ENCODE assay signal across 28 cellular contexts in the genomic region with DNA sequence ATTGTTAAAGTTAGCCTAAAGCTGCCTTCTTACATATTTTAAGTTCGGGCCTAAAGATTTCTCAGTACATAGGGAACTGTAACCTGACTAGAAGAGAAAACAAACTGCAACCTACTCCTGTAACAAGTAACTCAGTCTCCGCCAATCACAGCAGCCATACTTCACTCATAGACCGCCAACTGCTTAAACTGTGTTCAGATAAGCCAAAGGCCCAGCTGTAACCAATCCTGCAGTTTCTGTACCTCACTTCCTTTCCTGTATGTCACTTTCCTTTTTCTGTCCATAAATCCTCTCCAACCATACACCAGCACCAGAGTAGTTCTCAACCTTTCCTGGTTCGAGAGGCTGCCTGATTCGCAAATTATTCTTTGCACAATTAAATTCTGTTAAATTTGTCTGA. TPM values are rescaled to one million over a fixed set of nuclear protein-coding genes. Genes with fewer than 3 reads are reported as not detected.
DNase-seq lines count a peak whose midpoint lies in the region; ATAC-seq, FAIRE-seq and TF ChIP-seq lines count a peak whose summit lies in the region.
"Had no signal": no experiment of that assay in that cellular context is flagged by ENCODE, and none has a peak within 500 bp of the region (broad histone marks: within the 10 kb centered on the region; RNA-seq: fewer than 3 reads in every experiment).

No MANE protein-coding gene starts in this region.

- peak overlapping the region; percentile 46 for H3K27ac Mint-ChIP-seq in activated naive CD8-positive, alpha-beta T cell
- no peak overlapping the region for H3K27ac Mint-ChIP-seq in activated naive CD8-positive, alpha-beta T cell treated with anti-CD3 and anti-CD28 coated beads, Interleukin-2, amount 50 U/mL, for 24 hours

- H4K20me1 ChIP-seq in GM12878 (ENCODE audit: control insufficient read depth, insufficient read depth): no peaks in the 10 kb centered on the region

- H3K27me3 ChIP-seq in GM12878 (replicated peaks in 1 of 2; ENCODE audit: control insufficient read depth in 2 of 2, insufficient read depth in 2 of 2, low read length in 1 of 2) (no peaks in the 10 kb centered on the region), neutrophil (no peaks in the 10 kb centered on the region)
- H3K27me3 ChIP-seq: body of pancreas, thyroid gland had no signal

- H3K27ac ChIP-seq in GM12878 (ENCODE audit: control insufficient read depth, insufficient read depth): no peak overlapping the region
- H3K27ac ChIP-seq in neutrophil: peak overlapping the region; percentile 79
- H3K27ac ChIP-seq: body of pancreas, lower lobe of right lung, thyroid gland, VCaP had no signal

- TF ChIP-seq RAD21 in GM12878 (IDR thresholded peaks at IDR 0.05; ENCODE audit: insufficient read depth, low read depth, low read length): no peak

- peaks cover 8% of the 10 kb centered on the region for H3K36me3 Mint-ChIP-seq in activated naive CD8-positive, alpha-beta T cell
- H3K36me3 Mint-ChIP-seq in activated naive CD8-positive, alpha-beta T cell treated with anti-CD3 and anti-CD28 coated beads, Interleukin-2, amount 50 U/mL, for 24 hours (ENCODE audit: low read depth): peaks cover 10% of the 10 kb centered on the region

- SMC1A ChIA-PET in GM12878 (lab: Charles Lee; ENCODE audit: uncharacterized antibody, unreplicated experiment): no interaction called here

- TF ChIP-seq CTCF in GM12878 (IDR thresholded peaks at IDR 0.05 in 2 of 3, conservative IDR thresholded peaks at IDR 0.05 in 1 of 3; ENCODE audit: control insufficient read depth in 2 of 3, extremely low read depth in 1 of 3, insufficient read depth in 1 of 3, low read depth in 3 of 3, low read length in 3 of 3) (no peak), neutrophil (IDR thresholded peaks at IDR 0.05) (no peak)

- POLR2A ChIA-PET in GM12878 (lab: Charles Lee): no interaction called here

- peak; percentile 49 for FAIRE-seq in GM12878 (lab: Jason Lieb, UNC)
- FAIRE-seq: GM12891, HTR-8/SVneo, kidney had no signal

- no peak for TF ChIP-seq EP300 in GM12878 (IDR thresholded peaks at IDR 0.05; ENCODE audit: borderline replicate concordance in 1 of 2, control insufficient read depth in 1 of 2, low read depth in 2 of 2, low read length in 2 of 2)

- no peak for DNase-seq in activated naive CD8-positive, alpha-beta T cell treated with anti-CD3 and anti-CD28 coated beads, Interleukin-2, amount 50 U/mL, for 24 hours
- DNase-seq in Jurkat, Clone E6-1 (ENCODE audit: low read depth, low spot score): peak; percentile 30
- DNase-seq in GM12878 (ENCODE audit: low read depth, low spot score) (no peak), T-helper 1 cell (no peak), SIG-M5 treated with dmso at 0.1 percent for 504 hours (lab: John Stamatoyannopoulos, UW; ENCODE audit: unreplicated experiment) (no peak), retina (no peak)
- DNase-seq: activated CD4-positive, alpha-beta T cell treated with anti-CD3 and anti-CD28 coated beads, Interleukin-2, amount 50 U/mL, for 48 hours; DMS79; effector CD8-positive, alpha-beta T cell; Karpas-422; kidney; lower lobe of right lung; NCI-H1092 treated with DMSO at 0.1 percent for 48 hours; NCI-H1930; occipital lobe; PC-3; right cardiac atrium; SHP77; stimulated activated CD4-positive, alpha-beta T cell treated with anti-CD3 and anti-CD28 coated beads, Interleukin-12 subunit alpha, Interleukin-12 subunit beta, amount 100 ng/mL, for 4 hours; stimulated activated CD4-positive, alpha-beta T cell treated with anti-CD3 and anti-CD28 coated beads, Interleukin-4, amount 100 ng/mL, for 4 hours; thyroid gland had no signal

- intact Hi-C loops in GM12878 (cut with micrococcal nuclease; ENCODE audit: unreplicated experiment): no loop called here

- H3K4me1 ChIP-seq in GM12878 (ENCODE audit: control insufficient read depth, insufficient read depth, low read length) (peaks cover 4% of the 10 kb centered on the region), neutrophil (ENCODE audit: control insufficient read depth in 1 of 2, insufficient read depth in 1 of 2, low read depth in 1 of 2, low read length in 1 of 2) (peaks cover 15 to 34% of the 10 kb centered on the region in 2 experiments)

- CTCF ChIA-PET in GM12878 (lab: Yijun Ruan, JAX): no interaction called here

- H2AFZ ChIP-seq in GM12878 (ENCODE audit: control insufficient read depth, low read depth, low read length): no peak overlapping the region

- H3K9ac ChIP-seq in GM12878 (ENCODE audit: control insufficient read depth, insufficient read depth, low read length): no peak overlapping the region

- TF ChIP-seq POLR2A in GM12878 (IDR thresholded peaks at IDR 0.05; ENCODE audit: low read depth, low read length): no peak

- BruUV-seq in GM12878 (replicated peaks; lab: Mats Ljungman, UMichigan): no TSS peak

- in situ Hi-C loops in GM12878 (cut with MboI): no loop called here

- no peak overlapping the region for H3K4me3 ChIP-seq in Jurkat, Clone E6-1 (ENCODE audit: low read length)
- H3K4me3 ChIP-seq in GM12878: no peak overlapping the region
- no peak overlapping the region for H3K4me3 ChIP-seq in neutrophil (ENCODE audit: low read depth in 1 of 2, low read length in 1 of 2)
- H3K4me3 ChIP-seq: body of pancreas, lower lobe of right lung, thyroid gland had no signal

- no peak overlapping the region for H3K4me2 ChIP-seq in GM12878 (ENCODE audit: control insufficient read depth, insufficient read depth)

- no peaks in the 10 kb centered on the region for H3K9me3 Mint-ChIP-seq in activated naive CD8-positive, alpha-beta T cell (ENCODE audit: low read depth)
- H3K9me3 Mint-ChIP-seq in activated naive CD8-positive, alpha-beta T cell treated with anti-CD3 and anti-CD28 coated beads, Interleukin-2, amount 50 U/mL, for 24 hours: no peaks in the 10 kb centered on the region
- H3K9me3 Mint-ChIP-seq: stimulated activated naive CD8-positive, alpha-beta T cell treated with anti-CD3 and anti-CD28 coated beads, Interleukin-15, Interleukin-2, amounts not matched to agents 100 ng/mL and 50 ng/mL, for 24 hours had no signal

- peaks cover 82% of the 10 kb centered on the region for H3K4me1 Mint-ChIP-seq in activated naive CD8-positive, alpha-beta T cell (ENCODE audit: low read depth)
- peaks cover 82% of the 10 kb centered on the region for H3K4me1 Mint-ChIP-seq in activated naive CD8-positive, alpha-beta T cell treated with anti-CD3 and anti-CD28 coated beads, Interleukin-2, amount 50 U/mL, for 24 hours

- peaks cover 0 to 3% of the 10 kb centered on the region in 2 experiments; a peak in 1 of 4 replicates for H3K36me3 ChIP-seq in GM12878 (ENCODE audit: control insufficient read depth in 2 of 2, insufficient read depth in 2 of 2, low read length in 1 of 2)
- no peaks in the 10 kb centered on the region for H3K36me3 ChIP-seq in neutrophil
- H3K36me3 ChIP-seq: lower lobe of right lung, thyroid gland had no signal

- no peak overlapping the region for H3K4me3 Mint-ChIP-seq in activated naive CD8-positive, alpha-beta T cell
- no peak overlapping the region for H3K4me3 Mint-ChIP-seq in activated naive CD8-positive, alpha-beta T cell treated with anti-CD3 and anti-CD28 coated beads, Interleukin-2, amount 50 U/mL, for 24 hours
- H3K4me3 Mint-ChIP-seq: stimulated activated naive CD8-positive, alpha-beta T cell treated with anti-CD3 and anti-CD28 coated beads, Interleukin-15, Interleukin-2, amounts not matched to agents 100 ng/mL and 50 ng/mL, for 24 hours had no signal

- no peaks in the 10 kb centered on the region for H3K9me3 ChIP-seq in GM12878 (replicated peaks; ENCODE audit: control insufficient read depth, insufficient read depth, low read length)
- no peaks in the 10 kb centered on the region for H3K9me3 ChIP-seq in neutrophil
- H3K9me3 ChIP-seq: body of pancreas, lower lobe of right lung, thyroid gland had no signal

- WGBS in GM12878 (ENCODE audit: insufficient coverage, insufficient replicate concordance, low lambda C conversion rate, missing lambda C conversion rate): 97% methylated on average over 5 of the region's 5 CpGs

- H3K79me2 ChIP-seq in GM12878 (ENCODE audit: control insufficient read depth, insufficient read depth, low read length): peaks cover 36% of the 10 kb centered on the region

- H3K27me3 Mint-ChIP-seq in activated naive CD8-positive, alpha-beta T cell: no peaks in the 10 kb centered on the region
- no peaks in the 10 kb centered on the region for H3K27me3 Mint-ChIP-seq in activated naive CD8-positive, alpha-beta T cell treated with anti-CD3 and anti-CD28 coated beads, Interleukin-2, amount 50 U/mL, for 24 hours
- H3K27me3 Mint-ChIP-seq: stimulated activated naive CD8-positive, alpha-beta T cell treated with anti-CD3 and anti-CD28 coated beads, Interleukin-15, Interleukin-2, amounts not matched to agents 100 ng/mL and 50 ng/mL, for 24 hours had no signal

- RAD21 ChIA-PET in GM12878 (lab: Charles Lee; ENCODE audit: unreplicated experiment): no interaction called here

- no peak for ATAC-seq in activated naive CD8-positive, alpha-beta T cell treated with anti-CD3 and anti-CD28 coated beads, Interleukin-2, amount 50 U/mL, for 24 hours
- no peak for ATAC-seq in GM12878
- ATAC-seq: body of pancreas, lower lobe of right lung, PC-3, right cardiac atrium had no signal

RNA-seq across cellular contexts. Expression of a gene that starts 41.5 kb away (rescaled TPM):
- polyA plus RNA-seq in Jurkat, Clone E6-1 (2012; ENCODE audit: insufficient read depth, insufficient read length): 70.4 TPM
- total RNA-seq in GM12878 (2013; cell fraction: nucleolus; rRNA removed): 319 and 340 TPM in 2 replicates
- total RNA-seq in GM12878 (2014; rRNA removed) (27.0 and 31.0 TPM in 2 replicates), GM12878 (2014; rRNA removed; fragmentation: Illumina TruSeq; extraction: Trizol) (28.5 and 29.0 TPM in 2 replicates), GM12878 (2021) (41.9 and 45.5 TPM in 2 replicates)
- polyA plus RNA-seq in GM12878 (2011; ENCODE audit: low read depth): 30.1 TPM
- polyA plus RNA-seq in GM12878 (2011; rRNA removed) (32.4 and 42.4 TPM in 2 replicates), GM12878 (2014; fragmentation: Illumina TruSeq; extraction: Trizol) (24.3 and 27.4 TPM in 2 replicates), GM12878 (2014; fragmentation: Nextera tagmentation; extraction: Ambion mirVana) (1 to 10 TPM; 7.6 to 9.6 TPM), GM12878 (2014; rRNA removed) (22.4 and 24.5 TPM in 2 replicates), GM12878 (2016; fragmentation: Nextera tagmentation; extraction: Ambion mirVana) (10 to 100 TPM; 41.0 to 49.4 TPM)
- polyA plus RNA-seq in GM12878 (2011; cell fraction: cytosol; rRNA removed): 22.5 and 30.2 TPM in 2 replicates
- 48.5 and 53.6 TPM in 2 replicates for polyA plus RNA-seq in GM12878 (2011; cell fraction: nucleus; rRNA removed)
- polyA plus RNA-seq in GM12878 (2012): 42.0 and 45.0 TPM in 2 replicates
- 72.0 and 85.2 TPM in 2 replicates for polyA minus RNA-seq in GM12878 (2011; rRNA and poly(A)+ RNA removed)
- 22.8 and 24.6 TPM in 2 replicates for polyA minus RNA-seq in GM12878 (2011; cell fraction: cytosol; rRNA and poly(A)+ RNA removed)
- 32.6 and 51.8 TPM in 2 replicates for polyA minus RNA-seq in GM12878 (2011; cell fraction: nucleus; rRNA and poly(A)+ RNA removed)
